In the genomic region with DNA sequence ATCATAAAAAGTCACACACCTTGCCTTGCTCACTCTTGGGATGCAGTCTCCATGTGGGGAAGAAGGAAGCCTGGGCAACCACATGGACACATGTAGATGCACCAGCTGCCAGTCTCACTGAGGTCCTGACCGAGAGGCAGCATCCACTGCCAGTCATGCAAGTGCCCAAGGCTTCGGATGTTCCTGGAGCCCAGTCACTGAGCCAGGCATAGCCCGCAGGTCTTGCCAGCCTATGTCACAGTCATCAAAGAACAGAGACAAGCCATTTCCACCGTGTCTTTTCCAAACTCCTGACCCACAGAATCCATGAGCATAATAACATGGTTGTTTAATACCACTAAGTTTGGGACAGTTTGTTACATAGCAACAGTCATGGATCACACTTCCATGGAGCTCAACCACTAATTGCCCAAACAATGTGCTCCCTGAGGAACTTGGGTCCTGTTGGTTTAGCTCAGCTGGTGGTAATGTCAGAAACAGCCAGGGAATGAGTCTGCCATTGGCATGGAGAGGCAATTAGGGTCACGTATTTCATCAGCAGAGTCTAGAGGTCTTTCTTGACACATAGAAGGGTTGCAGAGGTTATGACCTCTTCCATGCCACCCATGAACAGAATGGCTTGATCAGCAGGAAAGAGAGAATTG, we compare ENCODE assay signal across 17 cellular contexts. TPM values are rescaled to one million over a fixed set of nuclear protein-coding genes. Genes with fewer than 3 reads are reported as not detected.
DNase-seq lines count a peak whose midpoint lies in the region; ATAC-seq and TF ChIP-seq lines count a peak whose summit lies in the region.
"Had no signal": no experiment of that assay in that cellular context is flagged by ENCODE, and none has a peak within 500 bp of the region (broad histone marks: within the 10 kb centered on the region; RNA-seq: fewer than 3 reads in every experiment).

No MANE protein-coding gene starts in this region.

- H3K36me3 ChIP-seq in esophagus muscularis mucosa (no peaks in the 10 kb centered on the region), lower lobe of right lung (no peaks in the 10 kb centered on the region), mucosa of descending colon (ENCODE audit: low read depth) (no peaks in the 10 kb centered on the region)
- H3K36me3 ChIP-seq: BLaER1 treated with 17β-estradiol and CSF1 and Interleukin-3, amounts not matched to agents 10 nM and 100 nM; thoracic aorta; WERI-Rb-1 had no signal

- no peaks in the 10 kb centered on the region for H3K27me3 ChIP-seq in esophagus muscularis mucosa
- no peaks in the 10 kb centered on the region for H3K27me3 ChIP-seq in lower lobe of right lung (ENCODE audit: low read depth)
- H3K27me3 ChIP-seq: BLaER1 treated with 17β-estradiol and CSF1 and Interleukin-3, amounts not matched to agents 10 nM and 100 nM; hepatocyte had no signal

- H3K27ac ChIP-seq in esophagus muscularis mucosa (replicated peaks in 1 of 4), result peak overlapping the region; percentile 68 to 83 (median 76)
- peak overlapping the region; percentile 1 for H3K27ac ChIP-seq in lower lobe of right lung
- H3K27ac ChIP-seq in substantia nigra (ENCODE audit: low read depth, low read length, poor library complexity, severe bottlenecking), result peak overlapping the region; percentile 90
- H3K27ac ChIP-seq: BLaER1 treated with 17β-estradiol and CSF1 and Interleukin-3, amounts not matched to agents 10 nM and 100 nM; thoracic aorta; WERI-Rb-1 had no signal

- no peak for TF ChIP-seq POLR2A in esophagus muscularis mucosa (IDR thresholded peaks at IDR 0.05; ENCODE audit: low read depth)

- H3K4me1 ChIP-seq in esophagus muscularis mucosa (peaks cover 77 to 97% (median 92%) of the 10 kb centered on the region in 4 donors), lower lobe of right lung (peaks cover 84% of the 10 kb centered on the region), mucosa of descending colon (ENCODE audit: low read depth) (peaks cover 14% of the 10 kb centered on the region)

- H3K9me3 ChIP-seq in esophagus muscularis mucosa (no peaks in the 10 kb centered on the region), lower lobe of right lung (no peaks in the 10 kb centered on the region), mucosa of descending colon (no peaks in the 10 kb centered on the region)
- H3K9me3 ChIP-seq: BLaER1 treated with 17β-estradiol and CSF1 and Interleukin-3, amounts not matched to agents 10 nM and 100 nM; thoracic aorta had no signal

- TF ChIP-seq EP300 in esophagus muscularis mucosa (IDR thresholded peaks at IDR 0.05), result no peak

- DNase-seq in M059J (ENCODE audit: low read depth) (peak; percentile 84), esophagus muscularis mucosa (ENCODE audit: extremely low spot score) (no peak), lower lobe of right lung (no peak), substantia nigra (lab: John Stamatoyannopoulos, UW) (peak in 1 of 49 donors; percentile 23), hippocampal formation (lab: John Stamatoyannopoulos, UW) (no peak), mucosa of descending colon (no peak), NCI-H2171 treated with DMSO at 0.1 percent for 48 hours (lab: John Stamatoyannopoulos, UW) (no peak), NCI-H187 treated with DMSO at 0.1 percent for 48 hours (lab: John Stamatoyannopoulos, UW) (no peak)
- DNase-seq: activated naive CD4-positive, alpha-beta T cell treated with Interleukin-2 at 50 U/mL for 16 hours; DMS53; NCI-H1092 treated with DMSO at 0.1 percent for 48 hours; NCI-H345; SW 1271; WERI-Rb-1 had no signal

- no peak for ATAC-seq in lower lobe of right lung
- ATAC-seq in mucosa of descending colon, result no peak

- TF ChIP-seq CTCF in esophagus muscularis mucosa (IDR thresholded peaks at IDR 0.05) (no peak), lower lobe of right lung (IDR thresholded peaks at IDR 0.05) (no peak), mucosa of descending colon (IDR thresholded peaks at IDR 0.05) (no peak)

- intact Hi-C loops in esophagus muscularis mucosa (cut with DNase I) (no loop called here), lower lobe of right lung (cut with DNase I) (no loop called here), mucosa of descending colon (cut with DNase I, micrococcal nuclease) (no loop called here)

- WGBS in esophagus muscularis mucosa, result 97% methylated on average over 5 of the region's 5 CpGs

- H3K4me3 ChIP-seq in esophagus muscularis mucosa (no peak overlapping the region), lower lobe of right lung (no peak overlapping the region), mucosa of descending colon (no peak overlapping the region)
- H3K4me3 ChIP-seq: BLaER1 treated with 17β-estradiol and CSF1 and Interleukin-3, amounts not matched to agents 10 nM and 100 nM; hepatocyte; thoracic aorta had no signal

RNA-seq across cellular contexts. Expression of gene STARD13, which starts 21.5 kb away (rescaled TPM):
- 6.6 and 9.4 TPM in 2 replicates for total RNA-seq in M059J (2014; rRNA removed; shearing (Covaris generic))
- total RNA-seq in esophagus muscularis mucosa (10 to 100 TPM; 44.9 to 59.2 (median 56.2) TPM), lower lobe of right lung (61.0 TPM), mucosa of descending colon (10 to 100 TPM; 34.5 to 92.4 (median 35.2) TPM)

Comparison
In these comparisons a context has a peak if more than half of its experiments do, and no peak if none do; other contexts are left out.
1. H3K27ac ChIP-seq: peak in every context shown above with its lines; median percentile 90 in substantia nigra; 76 in esophagus muscularis mucosa; 1 in lower lobe of right lung.